In genomic region chr14:31692376-31692781, GRCh38 we compare ENCODE assay signal across 11 cellular contexts.
DNase-seq lines count a peak whose midpoint lies in the region; ATAC-seq, FAIRE-seq and TF ChIP-seq lines count a peak whose summit lies in the region.
"Had no signal": no experiment of that assay in that cellular context is flagged by ENCODE, and none has a peak within 500 bp of the region (broad histone marks: within the 10 kb centered on the region; RNA-seq: fewer than 3 reads in every experiment).

No MANE protein-coding gene starts in this region.

- no peak for TF ChIP-seq RAD21 in HepG2 (CRISPR knock-in tag; IDR thresholded peaks at IDR 0.05)

- ATAC-seq in right lobe of liver, result peak in 3 of 4 donors; percentile 44 to 66 (median 46)
- no peak for ATAC-seq in HepG2
- no peak for ATAC-seq in omental fat pad (ENCODE audit: low FRiP score)

- H4K20me1 ChIP-seq in HepG2 (ENCODE audit: insufficient read depth, low read length), result no peaks in the 10 kb centered on the region
- H4K20me1 ChIP-seq: BLaER1 had no signal

- no peaks in the 10 kb centered on the region for H3K27me3 ChIP-seq in right lobe of liver
- no peaks in the 10 kb centered on the region for H3K27me3 ChIP-seq in HepG2 (ENCODE audit: control insufficient read depth in 1 of 2, insufficient read depth in 2 of 2, low read length in 2 of 2)
- H3K27me3 ChIP-seq: BLaER1 had no signal

- H3K9ac ChIP-seq in HepG2 (ENCODE audit: insufficient read depth, low read depth, low read length), result no peak overlapping the region
- H3K9ac ChIP-seq: BLaER1 had no signal

- in situ Hi-C loops in HepG2 (cut with HindIII; ENCODE audit: extremely low pct_ligation_motif_present, low pct_unique_long_range_greater_than_20kb), result no loop called here

- 100% methylated on average over 1 of the region's 1 CpG for WGBS in right lobe of liver (ENCODE audit: insufficient coverage, low coverage, low lambda C conversion rate, missing lambda C conversion rate)
- WGBS in HepG2 (ENCODE audit: low lambda C conversion rate), result 96% methylated on average over 1 of the region's 1 CpG

- no peaks in the 10 kb centered on the region for H3K79me2 ChIP-seq in HepG2 (ENCODE audit: insufficient read depth, low read length)

- H3K4me3 ChIP-seq in right lobe of liver (no peak overlapping the region), HepG2 (replicated peaks in 1 of 3; ENCODE audit: insufficient read depth in 1 of 3, low read depth in 2 of 3, low read length in 3 of 3) (no peak overlapping the region), fibroblast of pulmonary artery (replicated peaks; ENCODE audit: low read depth, low read length) (no peak overlapping the region)
- H3K4me3 ChIP-seq: BLaER1 had no signal

- no peak overlapping the region for H2AFZ ChIP-seq in HepG2 (ENCODE audit: low read length)

- CTCF ChIA-PET in HepG2 (lab: Yijun Ruan, JAX; ENCODE audit: low intra/inter-chr PET ratio, low total read pairs), result no interaction called here

- no peak for TF ChIP-seq POLR2A in right lobe of liver (IDR thresholded peaks at IDR 0.05)
- TF ChIP-seq POLR2A in HepG2 (IDR thresholded peaks at IDR 0.05; ENCODE audit: insufficient read depth in 1 of 2, low read depth in 2 of 2, low read length in 2 of 2), result no peak

- DNase-seq in right lobe of liver, result no peak
- no peak for DNase-seq in HepG2 (ENCODE audit: low spot score)
- peak; percentile 34 for DNase-seq in NCI-H2227 treated with DMSO at 0.1 percent for 48 hours (lab: John Stamatoyannopoulos, UW)
- peak; percentile 17 for DNase-seq in fibroblast of pulmonary artery (ENCODE audit: low read depth)
- DNase-seq in activated T-cell treated with anti-CD3 and anti-CD28 coated beads for 4 hours, result no peak
- DNase-seq in SW 1271 (lab: John Stamatoyannopoulos, UW), result no peak
- DNase-seq in MV-4-11 (lab: John Stamatoyannopoulos, UW), result no peak
- DNase-seq in omental fat pad (ENCODE audit: low spot score), result no peak
- DNase-seq: activated naive CD4-positive, alpha-beta T cell treated with anti-CD3 and anti-CD28 coated beads for 36 hours; H9 had no signal

- intact Hi-C loops in right lobe of liver (cut with DNase I), result no loop called here
- intact Hi-C loops in HepG2 (cut with micrococcal nuclease; ENCODE audit: unreplicated experiment), result no loop called here

- POLR2A ChIA-PET in HepG2 (lab: Yijun Ruan, JAX), result no interaction called here

- no peak overlapping the region for H3K4me2 ChIP-seq in HepG2 (ENCODE audit: low read depth, low read length)
- H3K4me2 ChIP-seq: BLaER1 had no signal

- H3K4me1 ChIP-seq in right lobe of liver (peaks cover 0 to 16% (median 0%) of the 10 kb centered on the region in 4 donors), HepG2 (ENCODE audit: insufficient read depth, low read length) (peaks cover 15% of the 10 kb centered on the region)

- H3K36me3 ChIP-seq in right lobe of liver (no peaks in the 10 kb centered on the region), HepG2 (replicated peaks in 1 of 2; ENCODE audit: control insufficient read depth in 1 of 2, insufficient read depth in 2 of 2, low read length in 2 of 2) (no peaks in the 10 kb centered on the region)
- H3K36me3 ChIP-seq: BLaER1 had no signal

- TF ChIP-seq EP300 in HepG2 (IDR thresholded peaks at IDR 0.05; ENCODE audit: low read depth in 2 of 2, low read length in 2 of 2), result no peak
- no peak for TF ChIP-seq EP300 in HepG2 (CRISPR knock-in tag; IDR thresholded peaks at IDR 0.05; ENCODE audit: borderline replicate concordance)

- no peak for FAIRE-seq in HepG2 (lab: Jason Lieb, UNC)

- H3K9me3 ChIP-seq in right lobe of liver, result no peaks in the 10 kb centered on the region
- H3K9me3 ChIP-seq in HepG2 (ENCODE audit: low read length), result no peaks in the 10 kb centered on the region
- H3K9me3 ChIP-seq: BLaER1 had no signal

- TF ChIP-seq CTCF in right lobe of liver (IDR thresholded peaks at IDR 0.05) (no peak), HepG2 (CRISPR knock-in tag; IDR thresholded peaks at IDR 0.05) (no peak), fibroblast of pulmonary artery (IDR thresholded peaks at IDR 0.05; ENCODE audit: low read length, missing control alignments) (no peak), omental fat pad (IDR thresholded peaks at IDR 0.05) (no peak)

- H3K27ac ChIP-seq in right lobe of liver (no peak overlapping the region), HepG2 (ENCODE audit: extremely low read length, insufficient read depth, low read length) (no peak overlapping the region)
- H3K27ac ChIP-seq: BLaER1 had no signal

- BruUV-seq in HepG2 (replicated peaks; lab: Mats Ljungman, UMichigan), result no TSS peak

TF ChIP-seq in HepG2, 621 proteins besides CTCF, POLR2A, EP300 and RAD21:
- TF ChIP-seq ZNF761 (CRISPR knock-in tag; conservative IDR thresholded peaks at IDR 0.05), result no peak
- TF ChIP-seq ZFAT (CRISPR knock-in tag; conservative IDR thresholded peaks at IDR 0.05), result no peak
- no peak for TF ChIP-seq HHEX (CRISPR knock-in tag; IDR thresholded peaks at IDR 0.05)
- no peak for TF ChIP-seq LRRFIP1 (CRISPR knock-in tag; conservative IDR thresholded peaks at IDR 0.05)
- no peak for TF ChIP-seq RNF2 (conservative IDR thresholded peaks at IDR 0.05; ENCODE audit: low read depth)
- TF ChIP-seq FOXC1 (CRISPR knock-in tag; IDR thresholded peaks at IDR 0.05; ENCODE audit: borderline replicate concordance), result no peak

Comparison
In these comparisons a context has a peak if more than half of its experiments do, and no peak if none do; other contexts are left out.
1. ATAC-seq: peak in right lobe of liver (3 of 4); none in HepG2 (single experiment) and omental fat pad (single experiment).
2. DNase-seq: peak in NCI-H2227 treated with DMSO at 0.1 percent for 48 hours (single experiment) and fibroblast of pulmonary artery (single experiment); none in right lobe of liver (0 of 3), HepG2 (single experiment), activated T-cell treated with anti-CD3 and anti-CD28 coated beads for 4 hours (single experiment), SW 1271 (0 of 2), MV-4-11 (single experiment) and omental fat pad (single experiment).